ENCODE assay signal across 8 cellular contexts in genomic region chr4:129093173-129093974, GRCh38. TPM values are rescaled to one million over a fixed set of nuclear protein-coding genes. Genes with fewer than 3 reads are reported as not detected.
A peak's percentile ranks its signal among the peaks of the same experiment; 100 is the strongest.
DNase-seq lines count a peak whose midpoint lies in the region; ATAC-seq and TF ChIP-seq lines count a peak whose summit lies in the region.

Gene SCLT1, minus strand, starts transcription at chr4:129093539. Its CDS starts 436 bp downstream, at chr4:129093103.

- CTCF ChIA-PET in activated naive CD4-positive, alpha-beta T cell treated with anti-CD3 and anti-CD28 coated beads for 36 hours (lab: Charles Lee), result no interaction called here

- intact Hi-C loops in activated naive CD4-positive, alpha-beta T cell treated with anti-CD3 and anti-CD28 coated beads for 36 hours (cut with micrococcal nuclease), result loop anchor here (1.0 to 10.0 kb wide), 10 partner anchors 47 to 1213 kb away; partner anchors contain the start of genes ABHD18, LARP1B, MFSD8 and PLK4

- H3K9me3 ChIP-seq in gastroesophageal sphincter (no peaks in the 10 kb centered on the region), neutrophil (no peaks in the 10 kb centered on the region)

- H3K4me3 ChIP-seq in HFF-Myc (replicated peaks; ENCODE audit: low read depth, low read length), result peak within 1 kb of the TSS; percentile 75
- H3K4me3 ChIP-seq in gastroesophageal sphincter, result peak within 1 kb of the TSS; percentile 76 to 82
- peak within 1 kb of the TSS; percentile 82 to 98 for H3K4me3 ChIP-seq in neutrophil (ENCODE audit: low read depth in 1 of 2, low read length in 1 of 2)

- no peak within 1 kb of the TSS for H3K27ac Mint-ChIP-seq in activated naive CD4-positive, alpha-beta T cell treated with anti-CD3 and anti-CD28 coated beads for 36 hours

- H3K27me3 Mint-ChIP-seq in activated naive CD4-positive, alpha-beta T cell treated with anti-CD3 and anti-CD28 coated beads for 36 hours (ENCODE audit: low read depth), result no peaks in the 10 kb centered on the region

- H3K4me3 Mint-ChIP-seq in activated naive CD4-positive, alpha-beta T cell treated with anti-CD3 and anti-CD28 coated beads for 36 hours, result peak within 1 kb of the TSS; percentile 55

- H3K4me1 ChIP-seq in gastroesophageal sphincter, result peaks cover 10 to 42% (median 11%) of the 10 kb centered on the region in 3 donors
- H3K4me1 ChIP-seq in neutrophil (ENCODE audit: control insufficient read depth in 1 of 2, insufficient read depth in 1 of 2, low read depth in 1 of 2, low read length in 1 of 2), result peaks cover 57 to 61% of the 10 kb centered on the region in 2 experiments

- H3K27me3 ChIP-seq in gastroesophageal sphincter, result no peaks in the 10 kb centered on the region
- H3K27me3 ChIP-seq in neutrophil, result no peaks in the 10 kb centered on the region

- peak; percentile 96 for DNase-seq in GM03348 (ENCODE audit: low spot score)
- peak; percentile 96 for DNase-seq in HFF-Myc (ENCODE audit: extremely low read depth, low read depth)
- DNase-seq in NAMALWA (ENCODE audit: low spot score), result peak; percentile 98
- DNase-seq in SK-N-DZ (ENCODE audit: low spot score), result peak; percentile 97
- DNase-seq in activated naive CD4-positive, alpha-beta T cell treated with anti-CD3 and anti-CD28 coated beads for 36 hours, result peak; percentile 98
- peak; percentile 99 for DNase-seq in superior temporal gyrus (ENCODE audit: extremely low spot score)

- no peaks in the 10 kb centered on the region for H3K9me3 Mint-ChIP-seq in activated naive CD4-positive, alpha-beta T cell treated with anti-CD3 and anti-CD28 coated beads for 36 hours

- TF ChIP-seq POLR2A in gastroesophageal sphincter (IDR thresholded peaks at IDR 0.05), result peak; percentile 71 to 80

- no peak for TF ChIP-seq EP300 in gastroesophageal sphincter (IDR thresholded peaks at IDR 0.05)

- 0% methylated on average over 8 to 31 of the region's 60 CpGs for WGBS in gastroesophageal sphincter (ENCODE audit: low coverage in 1 of 2), 2 donors

- peak; percentile 99 for ATAC-seq in gastroesophageal sphincter

- peaks cover 2% of the 10 kb centered on the region for H3K36me3 Mint-ChIP-seq in activated naive CD4-positive, alpha-beta T cell treated with anti-CD3 and anti-CD28 coated beads for 36 hours (ENCODE audit: low read depth)

- no peaks in the 10 kb centered on the region for H3K36me3 ChIP-seq in gastroesophageal sphincter
- no peaks in the 10 kb centered on the region for H3K36me3 ChIP-seq in neutrophil

- H3K4me1 Mint-ChIP-seq in activated naive CD4-positive, alpha-beta T cell treated with anti-CD3 and anti-CD28 coated beads for 36 hours (ENCODE audit: low read depth), result peaks cover 31% of the 10 kb centered on the region

- H3K27ac ChIP-seq in gastroesophageal sphincter (peak within 1 kb of the TSS; percentile 93 to 98 (median 94)), neutrophil (peak within 1 kb of the TSS; percentile 94)

- no peak for TF ChIP-seq CTCF in HFF-Myc (IDR thresholded peaks at IDR 0.05; ENCODE audit: low read depth, low read length, missing control alignments)
- no peak for TF ChIP-seq CTCF in gastroesophageal sphincter (IDR thresholded peaks at IDR 0.05)
- peak; percentile 49 for TF ChIP-seq CTCF in neutrophil (IDR thresholded peaks at IDR 0.05)

RNA-seq across cellular contexts. Expression of gene SCLT1, which starts in this region (rescaled TPM):
- 26.2 and 27.7 TPM in 2 replicates for polyA plus RNA-seq in SK-N-DZ (2014; cell fraction: cytosol; rRNA removed)
- 22.1 and 26.1 TPM in 2 replicates for polyA plus RNA-seq in SK-N-DZ (2014; cell fraction: nucleus; rRNA removed)
- 10 to 100 TPM; 20.3 to 21.1 TPM for total RNA-seq in activated naive CD4-positive, alpha-beta T cell treated with anti-CD3 and anti-CD28 coated beads for 36 hours
- 10 to 100 TPM in 2 of 4 donors, 1 to 10 TPM in 2; 5.2 to 26.0 (median 9.0) TPM for total RNA-seq in gastroesophageal sphincter

Comparison
In these comparisons a context has a peak if more than half of its experiments do, and no peak if none do; other contexts are left out.
1. Peak in every context shown above with its lines: DNase-seq, ATAC-seq, H3K4me3 ChIP-seq and H3K27ac ChIP-seq.